ENCODE assay signal across 20 cellular contexts in the genomic region with DNA sequence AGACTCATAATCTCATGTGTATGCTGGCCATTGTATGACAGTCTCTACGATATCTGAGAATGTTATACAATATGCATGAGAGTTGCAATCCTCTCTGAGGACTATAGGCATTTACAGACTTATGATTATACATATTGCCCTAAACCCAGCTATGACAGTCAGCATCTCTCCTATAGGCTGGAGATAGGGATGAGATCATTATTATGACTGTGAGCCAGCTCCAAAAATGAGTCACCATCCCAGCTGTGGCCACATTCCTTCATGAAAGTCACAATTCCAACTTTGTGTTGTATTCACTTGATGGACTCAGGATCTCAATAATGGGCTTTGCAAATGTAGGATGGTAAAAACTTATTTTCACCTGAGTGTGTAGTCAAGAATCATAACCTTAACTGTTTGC.
A peak's percentile ranks its signal among the peaks of the same experiment; 100 is the strongest.
DNase-seq lines count a peak whose midpoint lies in the region; ATAC-seq lines count a peak whose summit lies in the region.
"Had no signal": no experiment of that assay in that cellular context is flagged by ENCODE, and none has a peak within 500 bp of the region (broad histone marks: within the 10 kb centered on the region; RNA-seq: fewer than 3 reads in every experiment).

No MANE protein-coding gene starts in this region.

- no peak overlapping the region for H3K27ac Mint-ChIP-seq in effector memory CD8-positive, alpha-beta T cell
- H3K27ac Mint-ChIP-seq: activated naive CD4-positive, alpha-beta T cell treated with anti-CD3 and anti-CD28 coated beads, Interleukin-2, amount 50 U/mL, for 24 hours; B cell; naive B cell; T-cell had no signal

- H3K36me3 Mint-ChIP-seq in effector memory CD8-positive, alpha-beta T cell (ENCODE audit: insufficient read depth): no peaks in the 10 kb centered on the region
- H3K36me3 Mint-ChIP-seq: activated naive CD4-positive, alpha-beta T cell treated with anti-CD3 and anti-CD28 coated beads, Interleukin-2, amount 50 U/mL, for 24 hours; naive B cell; T-cell had no signal

- H3K9me3 Mint-ChIP-seq in effector memory CD8-positive, alpha-beta T cell: no peaks in the 10 kb centered on the region
- H3K9me3 Mint-ChIP-seq: activated naive CD4-positive, alpha-beta T cell treated with anti-CD3 and anti-CD28 coated beads, Interleukin-2, amount 50 U/mL, for 24 hours; naive B cell; T-cell had no signal

- no peaks in the 10 kb centered on the region for H3K27me3 Mint-ChIP-seq in effector memory CD8-positive, alpha-beta T cell
- H3K27me3 Mint-ChIP-seq: activated naive CD4-positive, alpha-beta T cell treated with anti-CD3 and anti-CD28 coated beads, Interleukin-2, amount 50 U/mL, for 24 hours; B cell; naive B cell; T-cell had no signal

- H3K4me3 Mint-ChIP-seq in effector memory CD8-positive, alpha-beta T cell: no peak overlapping the region
- H3K4me3 Mint-ChIP-seq: activated naive CD4-positive, alpha-beta T cell treated with anti-CD3 and anti-CD28 coated beads, Interleukin-2, amount 50 U/mL, for 24 hours; B cell; naive B cell; T-cell had no signal

- DNase-seq in ELR (ENCODE audit: low read depth) (peak; percentile 54), MG63 (peak; percentile 36), fibroblast of peridontal ligament (ENCODE audit: extremely low read depth) (peak; percentile 75), renal cortical epithelial cell (ENCODE audit: low read depth) (peak; percentile 28), mesenteric fat pad (ENCODE audit: low spot score) (no peak)
- DNase-seq in stimulated activated CD4-positive, alpha-beta T cell treated with anti-CD3 and anti-CD28 coated beads, Interleukin-1b, Interleukin-23, amount 100 ng/mL, for 48 hours: no peak
- DNase-seq in effector memory CD8-positive, alpha-beta T cell: no peak
- DNase-seq: dermis blood vessel endothelial cell; GDM1; lower lobe of right lung; MM.1S; naive B cell; NCI-H446; pancreas; stimulated activated CD4-positive, alpha-beta T cell treated with anti-CD3 and anti-CD28 coated beads, Interleukin-4, amount 100 ng/mL, for 1 hour; T-cell had no signal

- H3K36me3 ChIP-seq in MG63: no peaks in the 10 kb centered on the region
- H3K36me3 ChIP-seq: lower lobe of right lung, pancreas had no signal

- no peaks in the 10 kb centered on the region for H3K27me3 ChIP-seq in MG63
- H3K27me3 ChIP-seq: pancreas had no signal

- H3K4me1 Mint-ChIP-seq in effector memory CD8-positive, alpha-beta T cell (ENCODE audit: low read depth in 2 of 2): no peaks in the 10 kb centered on the region
- H3K4me1 Mint-ChIP-seq: activated naive CD4-positive, alpha-beta T cell treated with anti-CD3 and anti-CD28 coated beads, Interleukin-2, amount 50 U/mL, for 24 hours; B cell; naive B cell; T-cell had no signal

- no peaks in the 10 kb centered on the region for H3K9me3 ChIP-seq in MG63
- H3K9me3 ChIP-seq: lower lobe of right lung, pancreas had no signal

- H3K4me3 ChIP-seq in MG63: no peak overlapping the region
- H3K4me3 ChIP-seq: lower lobe of right lung, pancreas, skin epidermis had no signal

- ATAC-seq in effector memory CD8-positive, alpha-beta T cell (replicated peaks): no peak
- ATAC-seq: HepG2, lower lobe of right lung, pancreas, T-cell had no signal

Comparison
In these comparisons a context has a peak if more than half of its experiments do, and no peak if none do; other contexts are left out.
1. DNase-seq: peak in ELR (single experiment), MG63 (single experiment), fibroblast of peridontal ligament (single experiment) and renal cortical epithelial cell (single experiment); none in stimulated activated CD4-positive, alpha-beta T cell treated with anti-CD3 and anti-CD28 coated beads, Interleukin-1b, Interleukin-23, amount 100 ng/mL, for 48 hours (single experiment), mesenteric fat pad (single experiment) and effector memory CD8-positive, alpha-beta T cell (0 of 3).